In genomic region chr10:16950686-16951681, GRCh38 we compare ENCODE assay signal across 8 cellular contexts.
DNase-seq lines count a peak whose midpoint lies in the region; ATAC-seq, FAIRE-seq and TF ChIP-seq lines count a peak whose summit lies in the region.

No MANE protein-coding gene starts in this region.

- TF ChIP-seq POLR2A in HepG2 (IDR thresholded peaks at IDR 0.05; ENCODE audit: insufficient read depth in 1 of 2, low read depth in 2 of 2, low read length in 2 of 2) (no peak), right lobe of liver (IDR thresholded peaks at IDR 0.05) (no peak), vagina (IDR thresholded peaks at IDR 0.05) (no peak)

- no peaks in the 10 kb centered on the region for H3K36me3 ChIP-seq in HepG2 (replicated peaks in 1 of 2; ENCODE audit: control insufficient read depth in 1 of 2, insufficient read depth in 2 of 2, low read length in 2 of 2)
- no peaks in the 10 kb centered on the region for H3K36me3 ChIP-seq in right lobe of liver
- no peaks in the 10 kb centered on the region for H3K36me3 ChIP-seq in iPS-18a (ENCODE audit: control insufficient read depth, low read depth, low read length)
- no peaks in the 10 kb centered on the region for H3K36me3 ChIP-seq in vagina
- H3K36me3 ChIP-seq in mucosa of descending colon (ENCODE audit: low read depth) = no peaks in the 10 kb centered on the region

- CTCF ChIA-PET in HepG2 (lab: Yijun Ruan, JAX; ENCODE audit: low intra/inter-chr PET ratio, low total read pairs) = no interaction called here

- no peak for TF ChIP-seq RAD21 in HepG2 (CRISPR knock-in tag; IDR thresholded peaks at IDR 0.05)

- H3K27me3 ChIP-seq in HepG2 (ENCODE audit: control insufficient read depth in 1 of 2, insufficient read depth in 2 of 2, low read length in 2 of 2) = no peaks in the 10 kb centered on the region
- no peaks in the 10 kb centered on the region for H3K27me3 ChIP-seq in right lobe of liver
- H3K27me3 ChIP-seq in iPS-18a (ENCODE audit: control insufficient read depth, insufficient read depth, low read length) = no peaks in the 10 kb centered on the region
- H3K27me3 ChIP-seq in vagina = no peaks in the 10 kb centered on the region

- no peak for FAIRE-seq in HepG2 (lab: Jason Lieb, UNC)

- H4K20me1 ChIP-seq in HepG2 (ENCODE audit: insufficient read depth, low read length) = no peaks in the 10 kb centered on the region

- no peak overlapping the region for H3K4me2 ChIP-seq in HepG2 (ENCODE audit: low read depth, low read length)

- intact Hi-C loops in HepG2 (cut with micrococcal nuclease; ENCODE audit: unreplicated experiment) (no loop called here), right lobe of liver (cut with DNase I) (no loop called here), vagina (cut with DNase I) (no loop called here), mucosa of descending colon (cut with DNase I, micrococcal nuclease) (no loop called here)

- no peak for TF ChIP-seq EP300 in HepG2 (IDR thresholded peaks at IDR 0.05; ENCODE audit: low read depth in 2 of 2, low read length in 2 of 2)
- no peak for TF ChIP-seq EP300 in HepG2 (CRISPR knock-in tag; IDR thresholded peaks at IDR 0.05; ENCODE audit: borderline replicate concordance)

- no peak overlapping the region for H2AFZ ChIP-seq in HepG2 (ENCODE audit: low read length)

- H3K4me3 ChIP-seq in HepG2 (replicated peaks in 1 of 3; ENCODE audit: insufficient read depth in 1 of 3, low read depth in 2 of 3, low read length in 3 of 3) = no peak overlapping the region
- no peak overlapping the region for H3K4me3 ChIP-seq in right lobe of liver
- H3K4me3 ChIP-seq in WI38 (ENCODE audit: low read depth, low read length) = peak overlapping the region; percentile 23
- H3K4me3 ChIP-seq in iPS-18a (ENCODE audit: low read length) = peak overlapping the region; percentile 8
- no peak overlapping the region for H3K4me3 ChIP-seq in vagina
- H3K4me3 ChIP-seq in mucosa of descending colon = no peak overlapping the region

- 37% methylated on average over 8 of the region's 8 CpGs for WGBS in HepG2 (ENCODE audit: low lambda C conversion rate)
- 42% methylated on average over 8 of the region's 8 CpGs for WGBS in right lobe of liver (ENCODE audit: insufficient coverage, low coverage, low lambda C conversion rate, missing lambda C conversion rate)

- no peak overlapping the region for H3K27ac ChIP-seq in HepG2 (ENCODE audit: extremely low read length, insufficient read depth, low read length)
- H3K27ac ChIP-seq in right lobe of liver = no peak overlapping the region
- no peak overlapping the region for H3K27ac ChIP-seq in iPS-18a (ENCODE audit: low read length)
- peak overlapping the region; percentile 3 for H3K27ac ChIP-seq in vagina

- H3K9ac ChIP-seq in HepG2 (ENCODE audit: insufficient read depth, low read depth, low read length) (no peak overlapping the region), iPS-18a (ENCODE audit: low read length) (peak overlapping the region; percentile 23)

- in situ Hi-C loops in HepG2 (cut with HindIII; ENCODE audit: extremely low pct_ligation_motif_present, low pct_unique_long_range_greater_than_20kb) = no loop called here

- no peaks in the 10 kb centered on the region for H3K79me2 ChIP-seq in HepG2 (ENCODE audit: insufficient read depth, low read length)

- TF ChIP-seq CTCF in HepG2 (CRISPR knock-in tag; IDR thresholded peaks at IDR 0.05) (no peak), right lobe of liver (IDR thresholded peaks at IDR 0.05) (no peak), WI38 (IDR thresholded peaks at IDR 0.05; ENCODE audit: low read depth, low read length) (no peak), vagina (IDR thresholded peaks at IDR 0.05) (no peak), mucosa of descending colon (IDR thresholded peaks at IDR 0.05) (no peak)

- H3K9me3 ChIP-seq in HepG2 (ENCODE audit: low read length) = no peaks in the 10 kb centered on the region
- H3K9me3 ChIP-seq in right lobe of liver = no peaks in the 10 kb centered on the region
- H3K9me3 ChIP-seq in iPS-18a (ENCODE audit: control insufficient read depth, low read depth, low read length) = no peaks in the 10 kb centered on the region
- H3K9me3 ChIP-seq in vagina = no peaks in the 10 kb centered on the region
- no peaks in the 10 kb centered on the region for H3K9me3 ChIP-seq in mucosa of descending colon

- BruUV-seq in HepG2 (replicated peaks; lab: Mats Ljungman, UMichigan) = no TSS peak

- ATAC-seq in HepG2 (no peak), right lobe of liver (no peak), GM19023 (IDR thresholded peaks at IDR 0.05; ENCODE audit: unreplicated experiment) (no peak), GM18511 (IDR thresholded peaks at IDR 0.05; ENCODE audit: unreplicated experiment) (no peak), mucosa of descending colon (no peak)

- POLR2A ChIA-PET in HepG2 (lab: Yijun Ruan, JAX) = no interaction called here

- DNase-seq in HepG2 (ENCODE audit: low spot score) (no peak), right lobe of liver (no peak), vagina (ENCODE audit: extremely low spot score in 2 of 2) (no peak), mucosa of descending colon (no peak)

- H3K4me1 ChIP-seq in HepG2 (ENCODE audit: insufficient read depth, low read length) (no peaks in the 10 kb centered on the region), right lobe of liver (no peaks in the 10 kb centered on the region), iPS-18a (ENCODE audit: control insufficient read depth, low read depth, low read length) (peaks cover 16% of the 10 kb centered on the region), vagina (peaks cover 9% of the 10 kb centered on the region), mucosa of descending colon (ENCODE audit: low read depth) (no peaks in the 10 kb centered on the region)

TF ChIP-seq in HepG2, 621 proteins besides CTCF, POLR2A, EP300 and RAD21:
- TF ChIP-seq ATF7 (IDR thresholded peaks at IDR 0.05) (peak; percentile 87), ATF7 (CRISPR knock-in tag; IDR thresholded peaks at IDR 0.05) (no peak), LBX2 (CRISPR knock-in tag; IDR thresholded peaks at IDR 0.05; ENCODE audit: borderline replicate concordance) (no peak)

Comparison
In these comparisons a context has a peak if more than half of its experiments do, and no peak if none do; other contexts are left out.
1. H3K4me3 ChIP-seq: peak in WI38 (single experiment) and iPS-18a (single experiment); none in HepG2 (0 of 3), right lobe of liver (0 of 3), vagina (0 of 2) and mucosa of descending colon (single experiment).